Comparison of ENCODE assay signal across 10 cellular contexts in genomic region chr2:76813084-76813483, GRCh38.
"Had no signal": no experiment of that assay in that cellular context is flagged by ENCODE, and none has a peak within 500 bp of the region (broad histone marks: within the 10 kb centered on the region; RNA-seq: fewer than 3 reads in every experiment).

No MANE protein-coding gene starts in this region.

- H3K36me3 ChIP-seq: WERI-Rb-1 had no signal

- H3K27ac ChIP-seq: VCaP, WERI-Rb-1 had no signal

- ATAC-seq: activated CD4-positive, alpha-beta T cell treated with anti-CD3 and anti-CD28 coated beads for 36 hours; activated CD4-positive, CD25-positive, alpha-beta regulatory T cell treated with anti-CD3 and anti-CD28 coated beads, Interleukin-2, amount 50 U/mL, for 24 hours; activated CD8-positive, alpha-beta memory T cell treated with anti-CD3 and anti-CD28 coated beads, Interleukin-2, amount 10 ng/mL, durations not matched to agents 7 days and 5 days; activated CD8-positive, alpha-beta T cell treated with anti-CD3 and anti-CD28 coated beads for 36 hours; activated CD8-positive, alpha-beta T cell treated with anti-CD3 and anti-CD28 coated beads, Interleukin-2, amount 10 ng/mL, durations not matched to agents 7 days and 5 days; T-cell; T-helper 17 cell; WTC11 had no signal
